ENCODE assay signal across 1 cellular context in genomic region chr7:84230491-84230890, GRCh38.
TF ChIP-seq lines count a peak whose summit lies in the region.

No MANE protein-coding gene starts in this region.

TF ChIP-seq in WTC11, 78 proteins besides CTCF, POLR2A, EP300 and RAD21 (continued from another document):
- no peak for TF ChIP-seq ZNF425 (CRISPR knock-in tag; conservative IDR thresholded peaks at IDR 0.05)
